In genomic region chr5:156513123-156513814, GRCh38 we compare ENCODE assay signal across 15 cellular contexts.
"Had no signal": no experiment of that assay in that cellular context is flagged by ENCODE, and none has a peak within 500 bp of the region (broad histone marks: within the 10 kb centered on the region; RNA-seq: fewer than 3 reads in every experiment).

No MANE protein-coding gene starts in this region.

- H3K9me3 Mint-ChIP-seq: activated CD4-positive, alpha-beta T cell treated with anti-CD3 and anti-CD28 coated beads, Interleukin-2, amount 10 ng/mL, durations not matched to agents 7 days and 5 days; activated naive CD4-positive, alpha-beta T cell treated with anti-CD3 and anti-CD28 coated beads for 36 hours; activated T-helper 17 cell treated with anti-CD3 and anti-CD28 coated beads, Interleukin-2, amount 50 U/mL, for 72 hours; type B pancreatic cell had no signal

- H3K36me3 Mint-ChIP-seq: type B pancreatic cell had no signal

- H3K4me3 ChIP-seq: colonic mucosa, heart right ventricle, mucosa of descending colon, suprapubic skin had no signal

- H3K4me1 Mint-ChIP-seq: activated B cell treated with CpG ODN at 0.5 μM for 24 hours; activated CD4-positive, alpha-beta T cell treated with anti-CD3 and anti-CD28 coated beads, Interleukin-2, amount 10 ng/mL, durations not matched to agents 7 days and 5 days; activated T-helper 17 cell treated with anti-CD3 and anti-CD28 coated beads, Interleukin-2, amount 50 U/mL, for 72 hours had no signal

- ATAC-seq: activated T-helper 17 cell treated with anti-CD3 and anti-CD28 coated beads, Interleukin-2, amount 50 U/mL, for 72 hours; heart right ventricle; left lobe of liver; mucosa of descending colon had no signal

- H3K27ac Mint-ChIP-seq: activated B cell treated with CpG ODN at 0.5 μM for 24 hours; activated CD4-positive, alpha-beta T cell treated with anti-CD3 and anti-CD28 coated beads, Interleukin-2, amount 10 ng/mL, durations not matched to agents 7 days and 5 days; activated naive CD4-positive, alpha-beta T cell treated with anti-CD3 and anti-CD28 coated beads for 36 hours; activated T-helper 17 cell treated with anti-CD3 and anti-CD28 coated beads, Interleukin-2, amount 50 U/mL, for 72 hours; nephron; type B pancreatic cell had no signal

- DNase-seq: activated B cell treated with CpG ODN at 0.5 μM for 24 hours; activated CD4-positive, alpha-beta T cell treated with anti-CD3 and anti-CD28 coated beads, Interleukin-2, amount 10 ng/mL, durations not matched to agents 7 days and 5 days; activated CD8-positive, alpha-beta memory T cell treated with anti-CD3 and anti-CD28 coated beads for 24 hours; activated naive CD4-positive, alpha-beta T cell treated with anti-CD3 and anti-CD28 coated beads for 36 hours; colonic mucosa; heart right ventricle; mammary epithelial cell; mucosa of descending colon; stimulated activated CD4-positive, alpha-beta T cell treated with anti-CD3 and anti-CD28 coated beads, Interleukin-2, amount 100 ng/mL, for 48 hours; stimulated activated naive CD4-positive, alpha-beta T cell treated with Interleukin-2 at 50 U/mL for 16 hours had no signal

- H3K27me3 Mint-ChIP-seq: activated CD4-positive, alpha-beta T cell treated with anti-CD3 and anti-CD28 coated beads, Interleukin-2, amount 10 ng/mL, durations not matched to agents 7 days and 5 days had no signal

- H3K4me3 Mint-ChIP-seq: activated B cell treated with CpG ODN at 0.5 μM for 24 hours; activated CD4-positive, alpha-beta T cell treated with anti-CD3 and anti-CD28 coated beads, Interleukin-2, amount 10 ng/mL, durations not matched to agents 7 days and 5 days; activated naive CD4-positive, alpha-beta T cell treated with anti-CD3 and anti-CD28 coated beads for 36 hours; activated T-helper 17 cell treated with anti-CD3 and anti-CD28 coated beads, Interleukin-2, amount 50 U/mL, for 72 hours; nephron; type B pancreatic cell had no signal
